ENCODE assay signal across 8 cellular contexts in genomic region chr5:143213851-143214363, GRCh38.
A peak's percentile ranks its signal among the peaks of the same experiment; 100 is the strongest.
DNase-seq lines count a peak whose midpoint lies in the region; ATAC-seq, FAIRE-seq and TF ChIP-seq lines count a peak whose summit lies in the region.

No MANE protein-coding gene starts in this region.

- no peaks in the 10 kb centered on the region for H3K36me3 ChIP-seq in small intestine (ENCODE audit: control insufficient read depth in 2 of 2, insufficient read depth in 2 of 2, low read length in 2 of 2)

- DNase-seq in glutamatergic neuron (no peak), G401 (ENCODE audit: low spot score) (no peak), small intestine (no peak), SKM-1 (lab: John Stamatoyannopoulos, UW; ENCODE audit: unreplicated experiment) (no peak), NCI-H2196 (lab: John Stamatoyannopoulos, UW; ENCODE audit: unreplicated experiment) (no peak)

- no peak overlapping the region for H3K27ac ChIP-seq in small intestine (ENCODE audit: low read depth in 1 of 2, low read length in 1 of 2)

- H3K4me1 ChIP-seq in small intestine (ENCODE audit: control insufficient read depth in 2 of 2, insufficient read depth in 1 of 2, low read depth in 1 of 2, low read length in 1 of 2) = peaks cover 3 to 9% of the 10 kb centered on the region in 2 donors

- H3K27me3 ChIP-seq in small intestine (ENCODE audit: control insufficient read depth in 2 of 2, insufficient read depth in 2 of 2, low read length in 2 of 2) = no peaks in the 10 kb centered on the region

- H3K9me3 Mint-ChIP-seq in glutamatergic neuron (ENCODE audit: unreplicated experiment) = no peaks in the 10 kb centered on the region

- peaks cover 18% of the 10 kb centered on the region for H3K4me1 Mint-ChIP-seq in glutamatergic neuron (ENCODE audit: low read depth, unreplicated experiment)

- no peak overlapping the region for H3K4me3 Mint-ChIP-seq in glutamatergic neuron (ENCODE audit: unreplicated experiment)

- no peaks in the 10 kb centered on the region for H3K9me3 ChIP-seq in small intestine (ENCODE audit: control insufficient read depth, low read depth)

- WGBS in small intestine, 3 donors = 64 to 77% (median 75%) methylated on average over 12 of the region's 12 CpGs

- no peak overlapping the region for H3K4me3 ChIP-seq in small intestine (ENCODE audit: low read depth in 1 of 2, low read length in 2 of 2)

- peak; percentile 42 for ATAC-seq in GM18517 (IDR thresholded peaks at IDR 0.05; ENCODE audit: unreplicated experiment)
- peak; percentile 56 for ATAC-seq in GM21447 (IDR thresholded peaks at IDR 0.05; ENCODE audit: unreplicated experiment)
- ATAC-seq in HG03521 (IDR thresholded peaks at IDR 0.05; ENCODE audit: unreplicated experiment) = peak; percentile 50

- in situ Hi-C loops in G401 (cut with HindIII; ENCODE audit: low sequenced_read_pairs) = no loop called here

- H3K36me3 Mint-ChIP-seq in glutamatergic neuron (ENCODE audit: unreplicated experiment) = no peaks in the 10 kb centered on the region

- no peak for FAIRE-seq in small intestine (lab: Jason Lieb, UNC)

- TF ChIP-seq CTCF in glutamatergic neuron (IDR thresholded peaks at IDR 0.05; ENCODE audit: partially characterized antibody, unreplicated experiment) = no peak

- H3K27me3 Mint-ChIP-seq in glutamatergic neuron (ENCODE audit: unreplicated experiment) = peaks cover 1% of the 10 kb centered on the region

- peak overlapping the region; percentile 13 for H3K27ac Mint-ChIP-seq in glutamatergic neuron (ENCODE audit: unreplicated experiment)
